Comparison of ENCODE assay signal across 9 cellular contexts in the genomic region with DNA sequence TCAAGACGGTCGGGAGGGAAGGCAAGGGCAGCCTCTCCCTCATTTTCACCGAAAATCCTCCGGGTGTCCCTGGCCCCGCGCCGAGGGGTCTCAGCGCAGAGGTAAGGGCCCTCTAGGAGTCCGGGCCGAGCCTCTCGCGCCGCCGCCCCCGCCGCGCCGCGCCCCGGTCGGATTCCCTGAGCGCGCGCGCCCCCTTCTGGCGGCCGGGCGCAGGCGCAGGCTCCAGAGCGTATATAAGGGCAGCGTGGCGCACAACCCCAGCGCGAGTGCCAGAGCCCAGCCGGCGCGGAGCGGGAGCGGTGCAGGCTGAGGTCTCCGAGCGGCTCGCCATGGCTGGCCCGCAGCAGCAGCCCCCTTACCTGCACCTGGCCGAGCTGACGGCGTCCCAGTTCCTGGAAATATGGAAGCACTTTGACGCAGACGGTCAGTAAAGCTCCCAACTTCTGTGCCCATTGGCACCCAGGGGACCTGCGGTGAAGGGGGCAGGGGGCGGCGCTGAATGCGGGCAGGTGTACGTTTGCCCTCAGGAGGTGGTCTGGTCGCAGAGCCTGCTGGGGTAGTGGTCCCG. TPM values are rescaled to one million over a fixed set of nuclear protein-coding genes. Genes with fewer than 3 reads are reported as not detected.
DNase-seq lines count a peak whose midpoint lies in the region; ATAC-seq and TF ChIP-seq lines count a peak whose summit lies in the region.
"Had no signal": no experiment of that assay in that cellular context is flagged by ENCODE, and none has a peak within 500 bp of the region (broad histone marks: within the 10 kb centered on the region; RNA-seq: fewer than 3 reads in every experiment).

TSS of gene CALB2 (plus strand) at position 260 of the 568 bp plus-strand sequence. CDS start at position 330, 70 bp downstream.

- WGBS in hepatocyte (ENCODE audit: low lambda C conversion rate, missing lambda C conversion rate): 3% methylated on average over 52 of the region's 55 CpGs
- 2% methylated on average over 55 of the region's 55 CpGs for WGBS in sigmoid colon, 2 donors

- peak within 1 kb of the TSS in 1 of 3 donors; percentile 15 for H3K4me3 Mint-ChIP-seq in T-cell

- H3K4me1 ChIP-seq in hepatocyte (ENCODE audit: insufficient read depth) (peaks cover 4% of the 10 kb centered on the region), sigmoid colon (peaks cover 0 to 14% (median 12%) of the 10 kb centered on the region in 4 donors)

- CTCF ChIA-PET in T-cell (lab: Charles Lee): interaction anchor here in 1 of 2 donors (0.6 kb wide), 2 partner anchors 75 to 104 kb away, joined by 4 read pairs; no protein-coding TSS in a partner anchor

- H3K27ac ChIP-seq in hepatocyte (no peak within 1 kb of the TSS), sigmoid colon (no peak within 1 kb of the TSS)

- H3K36me3 Mint-ChIP-seq in T-cell: no peaks in the 10 kb centered on the region

- peak within 1 kb of the TSS; percentile 28 for H2AFZ ChIP-seq in hepatocyte

- no peaks in the 10 kb centered on the region for H3K9me3 Mint-ChIP-seq in T-cell

- peaks cover 0 to 5% (median 0%) of the 10 kb centered on the region in 3 donors for H3K4me1 Mint-ChIP-seq in T-cell

- H3K4me3 ChIP-seq in hepatocyte (no peak within 1 kb of the TSS), sigmoid colon (peak within 1 kb of the TSS in 3 of 4 donors; percentile 23 to 38 (median 31))

- intact Hi-C loops in sigmoid colon (cut with DNase I): loop anchor here (10.0 kb wide), 1 partner anchor 144 kb away; no protein-coding TSS in a partner anchor

- no peaks in the 10 kb centered on the region for H4K20me1 ChIP-seq in hepatocyte (ENCODE audit: insufficient read depth, poor library complexity, severe bottlenecking)

- TF ChIP-seq EP300 in sigmoid colon (IDR thresholded peaks at IDR 0.05): no peak

- peak within 1 kb of the TSS; percentile 87 for H3K4me2 ChIP-seq in hepatocyte

- DNase-seq in DMS114 treated with DMSO at 0.1 percent for 48 hours (lab: John Stamatoyannopoulos, UW; ENCODE audit: unreplicated experiment): peak; percentile 65
- DNase-seq in HuH-7.5 (ENCODE audit: low spot score): peak; percentile 74
- DNase-seq in T-cell: peak in 32 of 34 experiments; percentile 12 to 68 (median 48)
- peak; percentile 26 for DNase-seq in amniotic stem cell (lab: John Stamatoyannopoulos, UW)
- DNase-seq in hepatocyte (ENCODE audit: low spot score): peak; percentile 88
- peak; percentile 77 for DNase-seq in sigmoid colon
- no peak for DNase-seq in NCI-H2029 treated with DMSO at 0.1 percent for 48 hours (lab: John Stamatoyannopoulos, UW)

- H3K36me3 ChIP-seq in hepatocyte (replicated peaks; ENCODE audit: insufficient read depth, low read depth) (no peaks in the 10 kb centered on the region), sigmoid colon (no peaks in the 10 kb centered on the region)

- H3K27me3 ChIP-seq in hepatocyte (peaks cover 30% of the 10 kb centered on the region), sigmoid colon (peaks cover 0 to 31% (median 23%) of the 10 kb centered on the region in 3 donors)

- no peaks in the 10 kb centered on the region for H3K9me2 ChIP-seq in hepatocyte (replicated peaks; ENCODE audit: insufficient read depth)

- ATAC-seq in GM21423 (IDR thresholded peaks at IDR 0.05; ENCODE audit: unreplicated experiment) (peak; percentile 84), T-cell (replicated peaks in 1 of 4) (peak; percentile 83 to 87 (median 84))

- H3K9me3 ChIP-seq in hepatocyte (ENCODE audit: low read depth) (no peaks in the 10 kb centered on the region), sigmoid colon (no peaks in the 10 kb centered on the region)

- no peak for TF ChIP-seq POLR2A in sigmoid colon (IDR thresholded peaks at IDR 0.05)

- peaks cover 27 to 40% of the 10 kb centered on the region in 2 donors for H3K27me3 Mint-ChIP-seq in T-cell

- POLR2A ChIA-PET in T-cell (lab: Charles Lee): no interaction called here

- H3K79me2 ChIP-seq in hepatocyte: no peaks in the 10 kb centered on the region

- peak; percentile 87 for TF ChIP-seq CTCF in hepatocyte (IDR thresholded peaks at IDR 0.05; ENCODE audit: poor library complexity)
- TF ChIP-seq CTCF in sigmoid colon (IDR thresholded peaks at IDR 0.05): peak in 1 of 4 experiments; percentile 97

- no peak within 1 kb of the TSS for H3K27ac Mint-ChIP-seq in T-cell

RNA-seq across cellular contexts. Expression of gene CALB2, which starts in this region (rescaled TPM):
- total RNA-seq in T-cell (not detected), hepatocyte (1.8 and 2.3 TPM in 2 replicates), sigmoid colon (1 to 10 TPM; 3.3 to 8.2 (median 5.2) TPM)
- polyA plus RNA-seq in hepatocyte (6.5 and 12.4 TPM in 2 replicates), sigmoid colon (1 to 10 TPM in 2 of 3 donors, not detected in 1; 1.2 to 5.2 TPM)
- total RNA-seq: glomerular endothelial cell had no signal

Comparison
In these comparisons a context has a peak if more than half of its experiments do, and no peak if none do; other contexts are left out.
1. Peak in DNase-seq and ATAC-seq in T-cell; RNA of the gene not detected or under 1 TPM.